11 cellular contexts compared by ENCODE assay signal in the genomic region with DNA sequence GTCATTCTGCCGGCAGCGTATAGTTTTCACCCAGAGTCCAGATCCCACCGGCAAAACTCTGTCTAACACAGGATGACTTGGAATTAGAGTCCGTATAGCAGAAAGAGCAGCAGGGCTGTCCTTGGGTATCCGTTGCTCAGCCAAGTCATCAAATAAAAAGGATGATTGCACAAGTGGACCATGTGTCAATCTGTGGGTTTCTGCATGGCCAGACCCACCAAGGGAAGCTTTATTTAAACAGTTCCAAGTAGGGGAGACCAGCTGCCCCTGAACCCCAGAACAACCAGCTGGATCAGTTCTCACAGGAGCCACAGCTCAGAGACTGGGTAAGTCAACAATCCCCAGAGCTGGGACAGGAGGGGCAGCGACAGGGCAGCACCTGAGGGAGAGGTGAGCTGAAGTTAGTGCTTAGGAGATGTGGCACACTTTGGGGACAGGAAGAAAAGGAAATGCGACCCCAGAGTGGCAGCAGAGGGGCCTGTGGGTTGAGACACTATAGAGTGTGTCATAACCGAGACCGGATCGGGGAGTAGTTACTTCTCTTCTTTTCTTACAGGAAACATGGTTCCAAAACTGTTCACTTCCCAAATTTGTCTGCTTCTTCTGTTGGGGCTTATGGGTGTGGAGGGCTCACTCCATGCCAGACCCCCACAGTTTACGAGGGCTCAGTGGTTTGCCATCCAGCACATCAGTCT. TPM values are rescaled to one million over a fixed set of nuclear protein-coding genes. Genes with fewer than 3 reads are reported as not detected.
"Had no signal": no experiment of that assay in that cellular context is flagged by ENCODE, and none has a peak within 500 bp of the region (broad histone marks: within the 10 kb centered on the region; RNA-seq: fewer than 3 reads in every experiment).

A gene (plus strand): TSS at position 260 of the 695 bp plus-strand sequence. CDS start 302 bp downstream, at position 562.

RNA-seq across cellular contexts. Expression of the gene that starts here (rescaled TPM):
- total RNA-seq: activated CD4-positive, alpha-beta memory T cell treated with anti-CD3 and anti-CD28 coated beads for 36 hours; activated CD4-positive, alpha-beta T cell treated with anti-CD3 and anti-CD28 coated beads, Interleukin-2, amount 10 ng/mL, durations not matched to agents 7 days and 5 days; activated naive CD4-positive, alpha-beta T cell treated with anti-CD3 and anti-CD28 coated beads, Interleukin-2, amount 50 U/mL, for 72 hours; activated T-cell treated with anti-CD3 and anti-CD28 coated beads, Interleukin-2, amount 50 U/mL, for 4 hours; ascending aorta; body of pancreas; bronchial epithelial cell; chondrocyte; Right ventricle myocardium superior; SK-MEL-5; T-cell had no signal
